In genomic region chrY:13804124-13805056, GRCh38 we compare ENCODE assay signal across 14 cellular contexts.
"Had no signal": no experiment of that assay in that cellular context is flagged by ENCODE, and none has a peak within 500 bp of the region (broad histone marks: within the 10 kb centered on the region; RNA-seq: fewer than 3 reads in every experiment).

No MANE protein-coding gene starts in this region.

- H3K36me3 ChIP-seq: adrenal gland, gastroesophageal sphincter, sigmoid colon, suprapubic skin, upper lobe of left lung had no signal

- H3K27ac Mint-ChIP-seq: immature natural killer cell; natural killer cell treated with Interleukin-12 subunit alpha and Interleukin-12 subunit beta and Interleukin-15 and Interleukin-18, amount 100 ng/mL, for 72 hours had no signal

- H3K4me1 Mint-ChIP-seq: immature natural killer cell had no signal

- H3K27ac ChIP-seq: adrenal gland, epithelial cell of prostate, gastroesophageal sphincter, sigmoid colon, suprapubic skin, upper lobe of left lung had no signal

- H3K4me3 Mint-ChIP-seq: immature natural killer cell; natural killer cell treated with Interleukin-12 subunit alpha and Interleukin-12 subunit beta and Interleukin-15 and Interleukin-18, amount 100 ng/mL, for 72 hours had no signal

- H3K9me3 Mint-ChIP-seq: immature natural killer cell; natural killer cell treated with Interleukin-12 subunit alpha and Interleukin-12 subunit beta and Interleukin-15 and Interleukin-18, amount 100 ng/mL, for 72 hours; T-helper 1 cell treated with Interleukin-12 subunit alpha and Interleukin-12 subunit beta and Interleukin-4 antibody, amounts not matched to agents 30 μg/mL and 1 μg/mL, for 36 hours had no signal

- H3K27me3 Mint-ChIP-seq: natural killer cell treated with Interleukin-12 subunit alpha and Interleukin-12 subunit beta and Interleukin-15 and Interleukin-18, amount 100 ng/mL, for 72 hours had no signal

- H3K9me3 ChIP-seq: adrenal gland, gastroesophageal sphincter, mucosa of descending colon, sigmoid colon, suprapubic skin, upper lobe of left lung had no signal

- H3K4me3 ChIP-seq: adrenal gland, gastroesophageal sphincter, lung, mucosa of descending colon, sigmoid colon, suprapubic skin, upper lobe of left lung had no signal

- ATAC-seq: gastroesophageal sphincter; mucosa of descending colon; natural killer cell treated with Interleukin-12 subunit alpha and Interleukin-12 subunit beta and Interleukin-15 and Interleukin-18, amount 100 ng/mL, for 72 hours had no signal

- DNase-seq: adrenal gland; cortex of kidney; effector CD8-positive, alpha-beta T cell; immature natural killer cell; mucosa of descending colon; SHP77 treated with DMSO at 0.1 percent for 48 hours; sigmoid colon; upper lobe of left lung had no signal

- H3K27me3 ChIP-seq: adrenal gland, gastroesophageal sphincter, sigmoid colon, suprapubic skin, upper lobe of left lung had no signal

- H3K4me1 ChIP-seq: adrenal gland, gastroesophageal sphincter, sigmoid colon, suprapubic skin, upper lobe of left lung had no signal
